In genomic region chr6:149954377-149955255, GRCh38 we compare ENCODE assay signal across 15 cellular contexts. TPM values are rescaled to one million over a fixed set of nuclear protein-coding genes. Genes with fewer than 3 reads are reported as not detected.
DNase-seq lines count a peak whose midpoint lies in the region; ATAC-seq, FAIRE-seq and TF ChIP-seq lines count a peak whose summit lies in the region.
"Not testable (repeated sequence)": the region's sequence is repeated elsewhere in the genome, so short reads cannot be mapped to it uniquely, and the experiment has no call there.
"Had no signal": no experiment of that assay in that cellular context is flagged by ENCODE, and none has a peak within 500 bp of the region (broad histone marks: within the 10 kb centered on the region; RNA-seq: fewer than 3 reads in every experiment).

No MANE protein-coding gene starts in this region.

- TF ChIP-seq RAD21 in GM12878 (IDR thresholded peaks at IDR 0.05; ENCODE audit: insufficient read depth, low read depth, low read length): not testable (repeated sequence)

- dilution Hi-C loops in endothelial cell of umbilical vein (cut with MboI; ENCODE audit: extremely low pct_ligation_motif_present, low sequenced_read_pairs): not testable (repeated sequence)

- H4K20me1 ChIP-seq in GM12878 (ENCODE audit: control insufficient read depth, insufficient read depth); endothelial cell of umbilical vein (replicated peaks; ENCODE audit: control insufficient read depth, extremely low read depth, insufficient read depth, low read length): not testable (repeated sequence)

- FAIRE-seq in GM12878 (lab: Jason Lieb, UNC): not testable (repeated sequence)
- FAIRE-seq in endothelial cell of umbilical vein (lab: Jason Lieb, UNC): peak; percentile 53

- H3K27ac ChIP-seq in Panc1 (ENCODE audit: low read length); GM12878 (ENCODE audit: control insufficient read depth, insufficient read depth); endothelial cell of umbilical vein (ENCODE audit: insufficient read depth, low read depth, low read length); right lobe of liver; upper lobe of right lung: not testable (repeated sequence)

- in situ Hi-C loops in Panc1 (cut with HindIII; ENCODE audit: low pct_unique_long_range_greater_than_20kb, low sequenced_read_pairs); GM12878 (cut with MboI): not testable (repeated sequence)

- SMC1A ChIA-PET in GM12878 (lab: Charles Lee; ENCODE audit: uncharacterized antibody, unreplicated experiment): interaction anchor here (2.9 kb wide), 1 partner anchor 62 kb away, joined by 8 read pairs; no protein-coding TSS in a partner anchor

- not testable (repeated sequence) for H3K36me3 Mint-ChIP-seq in Calu3 (ENCODE audit: insufficient read depth, unreplicated experiment); activated CD8-positive, alpha-beta memory T cell treated with anti-CD3 and anti-CD28 coated beads, Interleukin-2, amount 10 ng/mL, durations not matched to agents 7 days and 5 days; osteocyte (ENCODE audit: unreplicated experiment)

- not testable (repeated sequence) for H3K9ac ChIP-seq in GM12878 (ENCODE audit: control insufficient read depth, insufficient read depth, low read length); endothelial cell of umbilical vein (replicated peaks; ENCODE audit: extremely low read depth, insufficient read depth, low read length)

- not testable (repeated sequence) for H3K4me2 ChIP-seq in GM12878 (ENCODE audit: control insufficient read depth, insufficient read depth); endothelial cell of umbilical vein (ENCODE audit: insufficient read depth, low read length)

- H3K27me3 Mint-ChIP-seq in Calu3 (ENCODE audit: unreplicated experiment) (peaks cover 51% of the 10 kb centered on the region), osteocyte (ENCODE audit: unreplicated experiment) (peaks cover 78% of the 10 kb centered on the region)
- peaks cover 84% of the 10 kb centered on the region for H3K27me3 Mint-ChIP-seq in activated CD8-positive, alpha-beta memory T cell treated with anti-CD3 and anti-CD28 coated beads, Interleukin-2, amount 10 ng/mL, durations not matched to agents 7 days and 5 days

- H3K36me3 ChIP-seq in Panc1 (ENCODE audit: control insufficient read depth, insufficient read depth, low read length); GM12878 (ENCODE audit: control insufficient read depth in 2 of 2, insufficient read depth in 2 of 2, low read length in 1 of 2); endothelial cell of umbilical vein (ENCODE audit: control insufficient read depth in 2 of 2, extremely low read depth in 1 of 2, insufficient read depth in 2 of 2, low read length in 2 of 2); right lobe of liver; upper lobe of right lung: not testable (repeated sequence)

- not testable (repeated sequence) for H3K9me3 Mint-ChIP-seq in Calu3 (ENCODE audit: low read depth, unreplicated experiment); activated CD8-positive, alpha-beta memory T cell treated with anti-CD3 and anti-CD28 coated beads, Interleukin-2, amount 10 ng/mL, durations not matched to agents 7 days and 5 days (ENCODE audit: low read depth); osteocyte (ENCODE audit: unreplicated experiment)

- not testable (repeated sequence) for H3K27ac Mint-ChIP-seq in Calu3 (ENCODE audit: unreplicated experiment); activated CD8-positive, alpha-beta memory T cell treated with anti-CD3 and anti-CD28 coated beads, Interleukin-2, amount 10 ng/mL, durations not matched to agents 7 days and 5 days; osteocyte (ENCODE audit: unreplicated experiment)

- DNase-seq in Calu3; Panc1 (ENCODE audit: low read depth, low spot score); GM12878 (ENCODE audit: low read depth, low spot score); endothelial cell of umbilical vein (ENCODE audit: low read depth, low spot score); right lobe of liver; osteocyte (ENCODE audit: extremely low spot score, unreplicated experiment); upper lobe of right lung: not testable (repeated sequence)
- DNase-seq in activated CD8-positive, alpha-beta memory T cell treated with anti-CD3 and anti-CD28 coated beads, Interleukin-2, amount 10 ng/mL, durations not matched to agents 7 days and 5 days: peak; percentile 38

- RAD21 ChIA-PET in GM12878 (lab: Charles Lee; ENCODE audit: unreplicated experiment): not testable (repeated sequence)

- TF ChIP-seq POLR2A in GM12878 (IDR thresholded peaks at IDR 0.05; ENCODE audit: low read depth, low read length); endothelial cell of umbilical vein (IDR thresholded peaks at IDR 0.05; ENCODE audit: low read depth, low read length); right lobe of liver (IDR thresholded peaks at IDR 0.05): not testable (repeated sequence)

- not testable (repeated sequence) for TF ChIP-seq CTCF in Calu3 (IDR thresholded peaks at IDR 0.05; ENCODE audit: unreplicated experiment); Panc1 (IDR thresholded peaks at IDR 0.05); GM12878 (IDR thresholded peaks at IDR 0.05 in 2 of 3, conservative IDR thresholded peaks at IDR 0.05 in 1 of 3; ENCODE audit: control insufficient read depth in 2 of 3, extremely low read depth in 1 of 3, insufficient read depth in 1 of 3, low read depth in 3 of 3, low read length in 3 of 3); endothelial cell of umbilical vein (IDR thresholded peaks at IDR 0.05; ENCODE audit: extremely low read depth in 1 of 2, insufficient read depth in 1 of 2, low read depth in 1 of 2, low read length in 2 of 2); right lobe of liver (IDR thresholded peaks at IDR 0.05); osteocyte (IDR thresholded peaks at IDR 0.05); upper lobe of right lung (IDR thresholded peaks at IDR 0.05)

- peaks cover 20% of the 10 kb centered on the region for H3K27me3 ChIP-seq in Panc1 (ENCODE audit: control insufficient read depth, insufficient read depth, low read length)
- not testable (repeated sequence) for H3K27me3 ChIP-seq in GM12878 (replicated peaks in 1 of 2; ENCODE audit: control insufficient read depth in 2 of 2, insufficient read depth in 2 of 2, low read length in 1 of 2)
- H3K27me3 ChIP-seq in endothelial cell of umbilical vein (ENCODE audit: control insufficient read depth in 2 of 2, insufficient read depth in 2 of 2, low read length in 2 of 2): peaks cover 30 to 53% of the 10 kb centered on the region in 2 experiments
- peaks cover 0 to 20% of the 10 kb centered on the region in 2 donors for H3K27me3 ChIP-seq in right lobe of liver
- peaks cover 84% of the 10 kb centered on the region for H3K27me3 ChIP-seq in upper lobe of right lung

- not testable (repeated sequence) for H3K4me1 ChIP-seq in Panc1 (ENCODE audit: control insufficient read depth, insufficient read depth, low read length); GM12878 (ENCODE audit: control insufficient read depth, insufficient read depth, low read length); endothelial cell of umbilical vein (ENCODE audit: control insufficient read depth, extremely low read depth, insufficient read depth, low read length); right lobe of liver; upper lobe of right lung

- not testable (repeated sequence) for H3K79me2 ChIP-seq in GM12878 (ENCODE audit: control insufficient read depth, insufficient read depth, low read length); endothelial cell of umbilical vein (ENCODE audit: control insufficient read depth, insufficient read depth, low read length)

- CTCF ChIA-PET in Calu3 (lab: Charles Lee); Panc1 (lab: Charles Lee); activated CD8-positive, alpha-beta memory T cell treated with anti-CD3 and anti-CD28 coated beads, Interleukin-2, amount 10 ng/mL, durations not matched to agents 7 days and 5 days (lab: Charles Lee); GM12878 (lab: Yijun Ruan, JAX); endothelial cell of umbilical vein (lab: Charles Lee): not testable (repeated sequence)

- POLR2A ChIA-PET in Panc1 (lab: Charles Lee); GM12878 (lab: Charles Lee); endothelial cell of umbilical vein (lab: Charles Lee): not testable (repeated sequence)

- H3K9me1 ChIP-seq in endothelial cell of umbilical vein (replicated peaks; ENCODE audit: control insufficient read depth, extremely low read depth, insufficient read depth, low read length): not testable (repeated sequence)

- not testable (repeated sequence) for H2AFZ ChIP-seq in GM12878 (ENCODE audit: control insufficient read depth, low read depth, low read length); endothelial cell of umbilical vein (ENCODE audit: low read depth, low read length)

- H3K4me3 Mint-ChIP-seq in Calu3 (ENCODE audit: low read depth, unreplicated experiment) (peak overlapping the region; percentile 66), osteocyte (ENCODE audit: unreplicated experiment) (peak overlapping the region; percentile 68)
- H3K4me3 Mint-ChIP-seq in activated CD8-positive, alpha-beta memory T cell treated with anti-CD3 and anti-CD28 coated beads, Interleukin-2, amount 10 ng/mL, durations not matched to agents 7 days and 5 days: not testable (repeated sequence)

- H3K4me1 Mint-ChIP-seq in Calu3 (ENCODE audit: low read depth, unreplicated experiment); osteocyte (ENCODE audit: unreplicated experiment): not testable (repeated sequence)
- H3K4me1 Mint-ChIP-seq in activated CD8-positive, alpha-beta memory T cell treated with anti-CD3 and anti-CD28 coated beads, Interleukin-2, amount 10 ng/mL, durations not matched to agents 7 days and 5 days: peaks cover 15% of the 10 kb centered on the region

- not testable (repeated sequence) for BruUV-seq in Calu3 (replicated peaks; lab: Mats Ljungman, UMichigan); Panc1 (replicated peaks; lab: Mats Ljungman, UMichigan); GM12878 (replicated peaks; lab: Mats Ljungman, UMichigan); endothelial cell of umbilical vein (replicated peaks; lab: Mats Ljungman, UMichigan)

- WGBS in GM12878 (ENCODE audit: insufficient coverage, insufficient replicate concordance, low lambda C conversion rate, missing lambda C conversion rate): 8% methylated on average over 32 of the region's 65 CpGs
- 7% methylated on average over 16 of the region's 65 CpGs for WGBS in right lobe of liver (ENCODE audit: insufficient coverage, low coverage, low lambda C conversion rate, missing lambda C conversion rate)

- H3K9me3 ChIP-seq in Panc1 (ENCODE audit: control insufficient read depth, insufficient read depth, low read depth, low read length); GM12878 (replicated peaks; ENCODE audit: control insufficient read depth, insufficient read depth, low read length); endothelial cell of umbilical vein (replicated peaks; ENCODE audit: control insufficient read depth, insufficient read depth, low read length); right lobe of liver; upper lobe of right lung: not testable (repeated sequence)

- H3K4me3 ChIP-seq in Panc1 (ENCODE audit: low read depth in 2 of 2, low read length in 2 of 2): peak overlapping the region in 1 of 2 experiments; percentile 16; a peak in 1 of 4 replicates
- H3K4me3 ChIP-seq in GM12878; endothelial cell of umbilical vein (replicated peaks in 1 of 3; ENCODE audit: insufficient read depth in 1 of 3, low read depth in 1 of 3, low read length in 3 of 3); right lobe of liver; upper lobe of right lung: not testable (repeated sequence)

- ATAC-seq in Panc1: peak; percentile 40; the same call in 1 of the 2 replicates
- ATAC-seq in activated CD8-positive, alpha-beta memory T cell treated with anti-CD3 and anti-CD28 coated beads, Interleukin-2, amount 10 ng/mL, durations not matched to agents 7 days and 5 days: peak; percentile 45
- ATAC-seq in GM12878: peak; percentile 52
- peak in 3 of 4 donors; percentile 12 to 35 (median 17) for ATAC-seq in right lobe of liver
- ATAC-seq in upper lobe of right lung: peak; percentile 41

- not testable (repeated sequence) for TF ChIP-seq EP300 in GM12878 (IDR thresholded peaks at IDR 0.05; ENCODE audit: borderline replicate concordance in 1 of 2, control insufficient read depth in 1 of 2, low read depth in 2 of 2, low read length in 2 of 2)

- intact Hi-C loops in Calu3 (cut with micrococcal nuclease; ENCODE audit: unreplicated experiment); Panc1 (cut with micrococcal nuclease; ENCODE audit: unreplicated experiment); GM12878 (cut with micrococcal nuclease; ENCODE audit: unreplicated experiment); endothelial cell of umbilical vein (cut with micrococcal nuclease); right lobe of liver (cut with DNase I); upper lobe of right lung (cut with DNase I): not testable (repeated sequence)

RNA-seq across cellular contexts. Expression of gene ULBP1, which starts 9.1 kb away (rescaled TPM):
- total RNA-seq in Calu3 (2022): 2.2 and 2.5 TPM in 2 replicates
- total RNA-seq in Panc1 (2021; ENCODE audit: unreplicated experiment): 3.1 TPM
- polyA plus RNA-seq in Panc1 (2012; ENCODE audit: insufficient read length): 5.4 TPM
- total RNA-seq in activated CD8-positive, alpha-beta memory T cell treated with anti-CD3 and anti-CD28 coated beads, Interleukin-2, amount 10 ng/mL, durations not matched to agents 7 days and 5 days: 1 to 10 TPM in 1 of 2 experiments, under 1 TPM in 1; 0.82 to 1.2 TPM
- total RNA-seq in GM12878 (2013; cell fraction: nucleolus; rRNA removed): 0.15 TPM in 1 of 2 replicates, not detected in the other
- not detected in 2 replicates for total RNA-seq in GM12878 (2014; rRNA removed)
- not detected in 2 replicates for total RNA-seq in GM12878 (2014; rRNA removed; fragmentation: Illumina TruSeq; extraction: Trizol)
- total RNA-seq in GM12878 (2021): not detected in 2 replicates
- polyA plus RNA-seq in GM12878 (2011; ENCODE audit: low read depth): 0.07 TPM
- polyA plus RNA-seq in GM12878 (2011; rRNA removed): 0.10 and 0.12 TPM in 2 replicates
- polyA plus RNA-seq in GM12878 (2011; cell fraction: cytosol; rRNA removed): 0.07 TPM in 1 of 2 replicates, not detected in the other
- polyA plus RNA-seq in GM12878 (2011; cell fraction: nucleus; rRNA removed): 0.03 and 0.10 TPM in 2 replicates
- polyA plus RNA-seq in GM12878 (2012): 0.06 TPM in 1 of 2 replicates, not detected in the other
- 0.04 TPM in 1 of 2 replicates, not detected in the other for polyA plus RNA-seq in GM12878 (2014; fragmentation: Illumina TruSeq; extraction: Trizol)
- under 1 TPM in 1 of 2 experiments, not detected in 1; 0.02 TPM for polyA plus RNA-seq in GM12878 (2014; fragmentation: Nextera tagmentation; extraction: Ambion mirVana)
- polyA plus RNA-seq in GM12878 (2014; rRNA removed): not detected in 2 replicates
- not detected for polyA plus RNA-seq in GM12878 (2016; fragmentation: Nextera tagmentation; extraction: Ambion mirVana)
- not detected in 2 replicates for polyA minus RNA-seq in GM12878 (2011; rRNA and poly(A)+ RNA removed)
- polyA minus RNA-seq in GM12878 (2011; cell fraction: cytosol; rRNA and poly(A)+ RNA removed): not detected in 2 replicates
- polyA minus RNA-seq in GM12878 (2011; cell fraction: nucleus; rRNA and poly(A)+ RNA removed): 0.10 TPM in 1 of 2 replicates, not detected in the other
- total RNA-seq in endothelial cell of umbilical vein: 0.33 and 2.3 TPM in 2 replicates
- polyA plus RNA-seq in endothelial cell of umbilical vein: 1.1 and 1.4 TPM in 2 replicates
- polyA plus RNA-seq in endothelial cell of umbilical vein (2011; cell fraction: cytosol; rRNA removed): 1.8 and 1.9 TPM in 2 replicates
- 1.3 and 1.5 TPM in 2 replicates for polyA plus RNA-seq in endothelial cell of umbilical vein (2011; cell fraction: nucleus; rRNA removed)
- polyA plus RNA-seq in endothelial cell of umbilical vein (2012): 0.85 and 1.2 TPM in 2 replicates
- polyA minus RNA-seq in endothelial cell of umbilical vein: 0.61 and 0.96 TPM in 2 replicates
- 0.31 TPM for polyA minus RNA-seq in endothelial cell of umbilical vein (2011; cell fraction: cytosol; rRNA and poly(A)+ RNA removed)
- polyA minus RNA-seq in endothelial cell of umbilical vein (2011; cell fraction: nucleus; rRNA and poly(A)+ RNA removed): 0.53 and 0.63 TPM in 2 replicates
- under 1 TPM in 5 of 6 experiments, not detected in 1; 0.07 to 0.43 (median 0.12) TPM for total RNA-seq in right lobe of liver
- 10.7 and 11.5 TPM in 2 replicates for total RNA-seq in osteocyte
- total RNA-seq in upper lobe of right lung: 1.2 TPM
- total RNA-seq: MCF 10A had no signal

RNA-seq across cellular contexts. Expression of gene ULBP2, which starts 12.8 kb away (rescaled TPM):
- total RNA-seq in Calu3 (2022) (7.1 and 7.6 TPM in 2 replicates), Panc1 (2021; ENCODE audit: unreplicated experiment) (0.69 TPM), GM12878 (2014; rRNA removed) (0.11 and 0.23 TPM in 2 replicates), GM12878 (2014; rRNA removed; fragmentation: Illumina TruSeq; extraction: Trizol) (0.14 TPM in 1 of 2 replicates, not detected in the other), GM12878 (2021) (not detected in 2 replicates), endothelial cell of umbilical vein (7.0 and 14.0 TPM in 2 replicates), right lobe of liver (1 to 10 TPM in 1 of 6 experiments, under 1 TPM in 5; 0.20 to 1.1 (median 0.26) TPM), osteocyte (2.1 and 2.9 TPM in 2 replicates), upper lobe of right lung (2.3 TPM)
- 0.63 TPM for polyA plus RNA-seq in Panc1 (2012; ENCODE audit: insufficient read length)
- total RNA-seq in activated CD8-positive, alpha-beta memory T cell treated with anti-CD3 and anti-CD28 coated beads, Interleukin-2, amount 10 ng/mL, durations not matched to agents 7 days and 5 days: under 1 TPM; 0.80 to 0.99 TPM
- 0.29 and 1.1 TPM in 2 replicates for total RNA-seq in GM12878 (2013; cell fraction: nucleolus; rRNA removed)
- polyA plus RNA-seq in GM12878 (2011; ENCODE audit: low read depth): 0.28 TPM
- polyA plus RNA-seq in GM12878 (2011; rRNA removed) (1.2 and 2.5 TPM in 2 replicates), GM12878 (2014; fragmentation: Illumina TruSeq; extraction: Trizol) (0.22 TPM in 1 of 2 replicates, not detected in the other), GM12878 (2014; fragmentation: Nextera tagmentation; extraction: Ambion mirVana) (under 1 TPM; 0.20 to 0.21 TPM), GM12878 (2014; rRNA removed) (0.08 TPM in 1 of 2 replicates, not detected in the other), GM12878 (2016; fragmentation: Nextera tagmentation; extraction: Ambion mirVana) (under 1 TPM; 0.16 to 0.71 TPM), endothelial cell of umbilical vein (22.8 and 26.4 TPM in 2 replicates)
- polyA plus RNA-seq in GM12878 (2011; cell fraction: cytosol; rRNA removed): 1.9 and 2.1 TPM in 2 replicates
- polyA plus RNA-seq in GM12878 (2011; cell fraction: nucleus; rRNA removed): 0.48 and 1.2 TPM in 2 replicates
- polyA plus RNA-seq in GM12878 (2012): 0.13 and 0.15 TPM in 2 replicates
- polyA minus RNA-seq in GM12878 (2011; rRNA and poly(A)+ RNA removed): 0.67 and 1.4 TPM in 2 replicates
- not detected in 2 replicates for polyA minus RNA-seq in GM12878 (2011; cell fraction: cytosol; rRNA and poly(A)+ RNA removed)
- polyA minus RNA-seq in GM12878 (2011; cell fraction: nucleus; rRNA and poly(A)+ RNA removed): 0.36 TPM in 1 of 2 replicates, not detected in the other
- 20.7 and 22.3 TPM in 2 replicates for polyA plus RNA-seq in endothelial cell of umbilical vein (2011; cell fraction: cytosol; rRNA removed)
- 10.9 and 12.0 TPM in 2 replicates for polyA plus RNA-seq in endothelial cell of umbilical vein (2011; cell fraction: nucleus; rRNA removed)
- 9.9 and 10.3 TPM in 2 replicates for polyA plus RNA-seq in endothelial cell of umbilical vein (2012)
- 12.2 and 14.6 TPM in 2 replicates for polyA minus RNA-seq in endothelial cell of umbilical vein
- not detected for polyA minus RNA-seq in endothelial cell of umbilical vein (2011; cell fraction: cytosol; rRNA and poly(A)+ RNA removed)
- 1.7 and 2.7 TPM in 2 replicates for polyA minus RNA-seq in endothelial cell of umbilical vein (2011; cell fraction: nucleus; rRNA and poly(A)+ RNA removed)
- total RNA-seq: spleen had no signal

RNA-seq across cellular contexts. Expression of gene RAET1G, which starts 31.7 kb away (rescaled TPM):
- 0.54 TPM in 1 of 2 replicates, not detected in the other for total RNA-seq in Calu3 (2022)
- 1.2 TPM for total RNA-seq in Panc1 (2021; ENCODE audit: unreplicated experiment)
- polyA plus RNA-seq in Panc1 (2012; ENCODE audit: insufficient read length): 1.4 TPM
- not detected for total RNA-seq in activated CD8-positive, alpha-beta memory T cell treated with anti-CD3 and anti-CD28 coated beads, Interleukin-2, amount 10 ng/mL, durations not matched to agents 7 days and 5 days
- total RNA-seq in GM12878 (2013; cell fraction: nucleolus; rRNA removed): not detected in 2 replicates
- not detected in 2 replicates for total RNA-seq in GM12878 (2014; rRNA removed)
- total RNA-seq in GM12878 (2014; rRNA removed; fragmentation: Illumina TruSeq; extraction: Trizol): not detected in 2 replicates
- not detected in 2 replicates for total RNA-seq in GM12878 (2021)
- not detected for polyA plus RNA-seq in GM12878 (2011; ENCODE audit: low read depth)
- polyA plus RNA-seq in GM12878 (2011; rRNA removed): not detected in 2 replicates
- polyA plus RNA-seq in GM12878 (2011; cell fraction: cytosol; rRNA removed): not detected in 2 replicates
- not detected in 2 replicates for polyA plus RNA-seq in GM12878 (2011; cell fraction: nucleus; rRNA removed)
- polyA plus RNA-seq in GM12878 (2012): not detected in 2 replicates
- not detected in 2 replicates for polyA plus RNA-seq in GM12878 (2014; fragmentation: Illumina TruSeq; extraction: Trizol)
- polyA plus RNA-seq in GM12878 (2014; fragmentation: Nextera tagmentation; extraction: Ambion mirVana): not detected
- not detected in 2 replicates for polyA plus RNA-seq in GM12878 (2014; rRNA removed)
- polyA plus RNA-seq in GM12878 (2016; fragmentation: Nextera tagmentation; extraction: Ambion mirVana): not detected
- not detected in 2 replicates for polyA minus RNA-seq in GM12878 (2011; rRNA and poly(A)+ RNA removed)
- not detected in 2 replicates for polyA minus RNA-seq in GM12878 (2011; cell fraction: cytosol; rRNA and poly(A)+ RNA removed)
- polyA minus RNA-seq in GM12878 (2011; cell fraction: nucleus; rRNA and poly(A)+ RNA removed): not detected in 2 replicates
- 0.74 and 1.6 TPM in 2 replicates for total RNA-seq in endothelial cell of umbilical vein
- polyA plus RNA-seq in endothelial cell of umbilical vein: 2.1 and 3.3 TPM in 2 replicates
- 2.3 and 2.6 TPM in 2 replicates for polyA plus RNA-seq in endothelial cell of umbilical vein (2011; cell fraction: cytosol; rRNA removed)
- 0.86 and 1.2 TPM in 2 replicates for polyA plus RNA-seq in endothelial cell of umbilical vein (2011; cell fraction: nucleus; rRNA removed)
- 1.7 and 2.4 TPM in 2 replicates for polyA plus RNA-seq in endothelial cell of umbilical vein (2012)
- 0.44 and 3.4 TPM in 2 replicates for polyA minus RNA-seq in endothelial cell of umbilical vein
- 1.2 TPM for polyA minus RNA-seq in endothelial cell of umbilical vein (2011; cell fraction: cytosol; rRNA and poly(A)+ RNA removed)
- polyA minus RNA-seq in endothelial cell of umbilical vein (2011; cell fraction: nucleus; rRNA and poly(A)+ RNA removed): 0.43 TPM in 1 of 2 replicates, not detected in the other
- not detected for total RNA-seq in right lobe of liver
- 0.55 and 0.73 TPM in 2 replicates for total RNA-seq in osteocyte
- total RNA-seq in upper lobe of right lung: 1.2 TPM
- total RNA-seq: activated CD4-positive, alpha-beta T cell treated with anti-CD3 and anti-CD28 coated beads, Interleukin-2, amount 10 ng/mL, durations not matched to agents 7 days and 5 days; activated T-helper 2 cell treated with anti-CD3 and anti-CD28 coated beads, Interferon-gamma antibody, Interleukin-2, Interleukin-4, amounts not matched to agents 10 μg/mL and 5 μg/mL and 100 μg/mL, durations not matched to agents 14 hours and 24 hours and 36 hours; cerebellum; occipital lobe had no signal

RNA-seq across cellular contexts. Expression of gene RAET1E, which starts 56.7 kb away (rescaled TPM):
- total RNA-seq in Calu3 (2022) (0.22 TPM in 1 of 2 replicates, not detected in the other), Panc1 (2021; ENCODE audit: unreplicated experiment) (1.8 TPM), GM12878 (2014; rRNA removed) (not detected in 2 replicates), GM12878 (2014; rRNA removed; fragmentation: Illumina TruSeq; extraction: Trizol) (not detected in 2 replicates), GM12878 (2021) (not detected in 2 replicates), endothelial cell of umbilical vein (not detected in 2 replicates), right lobe of liver (not detected), osteocyte (not detected in 2 replicates), upper lobe of right lung (0.96 TPM)
- polyA plus RNA-seq in Panc1 (2012; ENCODE audit: insufficient read length): 0.33 TPM
- total RNA-seq in activated CD8-positive, alpha-beta memory T cell treated with anti-CD3 and anti-CD28 coated beads, Interleukin-2, amount 10 ng/mL, durations not matched to agents 7 days and 5 days: not detected
- not detected in 2 replicates for total RNA-seq in GM12878 (2013; cell fraction: nucleolus; rRNA removed)
- polyA plus RNA-seq in GM12878 (2011; ENCODE audit: low read depth): not detected
- polyA plus RNA-seq in GM12878 (2011; rRNA removed) (not detected in 2 replicates), GM12878 (2014; fragmentation: Illumina TruSeq; extraction: Trizol) (not detected in 2 replicates), GM12878 (2014; fragmentation: Nextera tagmentation; extraction: Ambion mirVana) (not detected), GM12878 (2014; rRNA removed) (0.10 TPM in 1 of 2 replicates, not detected in the other), GM12878 (2016; fragmentation: Nextera tagmentation; extraction: Ambion mirVana) (not detected), endothelial cell of umbilical vein (0.04 TPM in 1 of 2 replicates, not detected in the other)
- not detected in 2 replicates for polyA plus RNA-seq in GM12878 (2011; cell fraction: cytosol; rRNA removed)
- not detected in 2 replicates for polyA plus RNA-seq in GM12878 (2011; cell fraction: nucleus; rRNA removed)
- not detected in 2 replicates for polyA plus RNA-seq in GM12878 (2012)
- polyA minus RNA-seq in GM12878 (2011; rRNA and poly(A)+ RNA removed): not detected in 2 replicates
- polyA minus RNA-seq in GM12878 (2011; cell fraction: cytosol; rRNA and poly(A)+ RNA removed): 0.67 TPM in 1 of 2 replicates, not detected in the other
- polyA minus RNA-seq in GM12878 (2011; cell fraction: nucleus; rRNA and poly(A)+ RNA removed): not detected in 2 replicates
- not detected in 2 replicates for polyA plus RNA-seq in endothelial cell of umbilical vein (2011; cell fraction: cytosol; rRNA removed)
- not detected in 2 replicates for polyA plus RNA-seq in endothelial cell of umbilical vein (2011; cell fraction: nucleus; rRNA removed)
- not detected in 2 replicates for polyA plus RNA-seq in endothelial cell of umbilical vein (2012)
- not detected in 2 replicates for polyA minus RNA-seq in endothelial cell of umbilical vein
- polyA minus RNA-seq in endothelial cell of umbilical vein (2011; cell fraction: cytosol; rRNA and poly(A)+ RNA removed): 7.4 TPM
- 0.19 TPM in 1 of 2 replicates, not detected in the other for polyA minus RNA-seq in endothelial cell of umbilical vein (2011; cell fraction: nucleus; rRNA and poly(A)+ RNA removed)
- total RNA-seq: activated CD4-positive, alpha-beta T cell treated with anti-CD3 and anti-CD28 coated beads, Interleukin-2, amount 10 ng/mL, durations not matched to agents 7 days and 5 days; activated T-helper 2 cell treated with anti-CD3 and anti-CD28 coated beads, Interferon-gamma antibody, Interleukin-2, Interleukin-4, amounts not matched to agents 10 μg/mL and 5 μg/mL and 100 μg/mL, durations not matched to agents 14 hours and 24 hours and 36 hours; cerebellum; occipital lobe had no signal
- polyA plus RNA-seq: AG04450 had no signal
